9 cellular contexts compared by ENCODE assay signal in genomic region chr5:4700082-4700481, GRCh38.
DNase-seq lines count a peak whose midpoint lies in the region; ATAC-seq and TF ChIP-seq lines count a peak whose summit lies in the region.
"Had no signal": no experiment of that assay in that cellular context is flagged by ENCODE, and none has a peak within 500 bp of the region (broad histone marks: within the 10 kb centered on the region; RNA-seq: fewer than 3 reads in every experiment).

No MANE protein-coding gene starts in this region.

- DNase-seq in activated CD4-positive, alpha-beta T cell treated with anti-CD3 and anti-CD28 coated beads for 36 hours: peak; percentile 56
- no peak for DNase-seq in activated CD4-positive, alpha-beta T cell treated with anti-CD3 and anti-CD28 coated beads, Interleukin-2, amount 10 ng/mL, durations not matched to agents 24 days and 14 days
- DNase-seq in NCI-H2107 (lab: John Stamatoyannopoulos, UW): peak; percentile 76
- DNase-seq in astrocyte of the hippocampus (ENCODE audit: low read depth, low spot score): peak; percentile 70
- peak; percentile 80 to 92 for DNase-seq in lower leg skin (ENCODE audit: low spot score in 2 of 2)

- no peaks in the 10 kb centered on the region for H3K4me1 Mint-ChIP-seq in activated CD4-positive, alpha-beta T cell treated with anti-CD3 and anti-CD28 coated beads for 36 hours
- H3K4me1 Mint-ChIP-seq in activated CD4-positive, alpha-beta T cell treated with anti-CD3 and anti-CD28 coated beads, Interleukin-2, amount 10 ng/mL, durations not matched to agents 24 days and 14 days: no peaks in the 10 kb centered on the region

- intact Hi-C loops in activated CD4-positive, alpha-beta T cell treated with anti-CD3 and anti-CD28 coated beads for 36 hours (cut with DNase I, micrococcal nuclease): no loop called here
- intact Hi-C loops in activated CD4-positive, alpha-beta T cell treated with anti-CD3 and anti-CD28 coated beads, Interleukin-2, amount 10 ng/mL, durations not matched to agents 24 days and 14 days (cut with micrococcal nuclease): no loop called here
- intact Hi-C loops in lower leg skin (cut with DNase I; ENCODE audit: low total_unique reads): no loop called here

- POLR2A ChIA-PET in activated CD4-positive, alpha-beta T cell treated with anti-CD3 and anti-CD28 coated beads for 36 hours (lab: Charles Lee): no interaction called here

- no peaks in the 10 kb centered on the region for H3K27me3 Mint-ChIP-seq in activated CD4-positive, alpha-beta T cell treated with anti-CD3 and anti-CD28 coated beads for 36 hours
- H3K27me3 Mint-ChIP-seq in activated CD4-positive, alpha-beta T cell treated with anti-CD3 and anti-CD28 coated beads, Interleukin-2, amount 10 ng/mL, durations not matched to agents 24 days and 14 days: no peaks in the 10 kb centered on the region

- peaks cover 7% of the 10 kb centered on the region for H3K9me3 Mint-ChIP-seq in activated CD4-positive, alpha-beta T cell treated with anti-CD3 and anti-CD28 coated beads for 36 hours (ENCODE audit: low read depth)
- H3K9me3 Mint-ChIP-seq in activated CD4-positive, alpha-beta T cell treated with anti-CD3 and anti-CD28 coated beads, Interleukin-2, amount 10 ng/mL, durations not matched to agents 24 days and 14 days: peaks cover 3% of the 10 kb centered on the region

- ATAC-seq in activated CD4-positive, alpha-beta T cell treated with anti-CD3 and anti-CD28 coated beads for 36 hours: no peak
- ATAC-seq in HG02970 (IDR thresholded peaks at IDR 0.05; ENCODE audit: low FRiP score, unreplicated experiment) (no peak), HG02623 (IDR thresholded peaks at IDR 0.05; ENCODE audit: unreplicated experiment) (no peak), HG03139 (IDR thresholded peaks at IDR 0.05; ENCODE audit: unreplicated experiment) (no peak)

- TF ChIP-seq CTCF in lower leg skin (IDR thresholded peaks at IDR 0.05): no peak

- 10 to 16% methylated on average over 6 of the region's 6 CpGs for WGBS in lower leg skin, 2 donors

- H3K4me3 Mint-ChIP-seq in activated CD4-positive, alpha-beta T cell treated with anti-CD3 and anti-CD28 coated beads for 36 hours: no peak overlapping the region
- no peak overlapping the region for H3K4me3 Mint-ChIP-seq in activated CD4-positive, alpha-beta T cell treated with anti-CD3 and anti-CD28 coated beads, Interleukin-2, amount 10 ng/mL, durations not matched to agents 24 days and 14 days

- CTCF ChIA-PET in activated CD4-positive, alpha-beta T cell treated with anti-CD3 and anti-CD28 coated beads for 36 hours (lab: Charles Lee): interaction anchor here (0.7 kb wide), 1 partner anchor 222 kb away, joined by 3 read pairs; no protein-coding TSS in a partner anchor

- no peak overlapping the region for H3K4me3 ChIP-seq in lower leg skin (ENCODE audit: low read depth, poor library complexity, severe bottlenecking)
- H3K4me3 ChIP-seq: BLaER1 treated with 17β-estradiol and CSF1 and Interleukin-3, amounts not matched to agents 10 nM and 100 nM had no signal

- TF ChIP-seq POLR2A in lower leg skin (IDR thresholded peaks at IDR 0.05): no peak

- no peak overlapping the region for H3K27ac Mint-ChIP-seq in activated CD4-positive, alpha-beta T cell treated with anti-CD3 and anti-CD28 coated beads for 36 hours
- H3K27ac Mint-ChIP-seq in activated CD4-positive, alpha-beta T cell treated with anti-CD3 and anti-CD28 coated beads, Interleukin-2, amount 10 ng/mL, durations not matched to agents 24 days and 14 days: no peak overlapping the region

- H3K36me3 Mint-ChIP-seq in activated CD4-positive, alpha-beta T cell treated with anti-CD3 and anti-CD28 coated beads for 36 hours (ENCODE audit: low read depth): no peaks in the 10 kb centered on the region
- H3K36me3 Mint-ChIP-seq in activated CD4-positive, alpha-beta T cell treated with anti-CD3 and anti-CD28 coated beads, Interleukin-2, amount 10 ng/mL, durations not matched to agents 24 days and 14 days (ENCODE audit: low read depth): no peaks in the 10 kb centered on the region
